Comparison of ENCODE assay signal across 18 cellular contexts in genomic region chr11:28296426-28296825, GRCh38.
DNase-seq lines count a peak whose midpoint lies in the region; ATAC-seq, FAIRE-seq and TF ChIP-seq lines count a peak whose summit lies in the region.
"Had no signal": no experiment of that assay in that cellular context is flagged by ENCODE, and none has a peak within 500 bp of the region (broad histone marks: within the 10 kb centered on the region; RNA-seq: fewer than 3 reads in every experiment).

No MANE protein-coding gene starts in this region.

- no peak overlapping the region for H3K4me3 Mint-ChIP-seq in stimulated activated naive CD8-positive, alpha-beta T cell treated with anti-CD3 and anti-CD28 coated beads, Interleukin-15, amount 100 ng/mL, for 72 hours
- H3K4me3 Mint-ChIP-seq: activated T-cell treated with anti-CD3 and anti-CD28 coated beads, Interleukin-2, amount 50 U/mL, for 4 hours; brain; memory B cell; stimulated activated naive CD8-positive, alpha-beta T cell treated with anti-CD3 and anti-CD28 coated beads, Interleukin-15, Interleukin-2, amounts not matched to agents 100 ng/mL and 50 ng/mL, for 24 hours had no signal

- in situ Hi-C loops in GM13977 (cut with MboI; ENCODE audit: low pct_unique_long_range_greater_than_20kb, low sequenced_read_pairs, unreplicated experiment) = no loop called here

- H3K9me3 Mint-ChIP-seq in stimulated activated naive CD8-positive, alpha-beta T cell treated with anti-CD3 and anti-CD28 coated beads, Interleukin-15, amount 100 ng/mL, for 72 hours = no peaks in the 10 kb centered on the region
- H3K9me3 Mint-ChIP-seq: activated T-cell treated with anti-CD3 and anti-CD28 coated beads, Interleukin-2, amount 50 U/mL, for 4 hours; memory B cell; stimulated activated naive CD8-positive, alpha-beta T cell treated with anti-CD3 and anti-CD28 coated beads, Interleukin-15, Interleukin-2, amounts not matched to agents 100 ng/mL and 50 ng/mL, for 24 hours had no signal

- FAIRE-seq in GM12891 (lab: Jason Lieb, UNC) = peak; percentile 80
- FAIRE-seq: G401.6 had no signal

- no peak overlapping the region for H3K27ac Mint-ChIP-seq in stimulated activated naive CD8-positive, alpha-beta T cell treated with anti-CD3 and anti-CD28 coated beads, Interleukin-15, amount 100 ng/mL, for 72 hours
- H3K27ac Mint-ChIP-seq: memory B cell; stimulated activated naive CD8-positive, alpha-beta T cell treated with anti-CD3 and anti-CD28 coated beads, Interleukin-15, Interleukin-2, amounts not matched to agents 100 ng/mL and 50 ng/mL, for 24 hours had no signal

- H3K4me1 Mint-ChIP-seq in stimulated activated naive CD8-positive, alpha-beta T cell treated with anti-CD3 and anti-CD28 coated beads, Interleukin-15, amount 100 ng/mL, for 72 hours = no peaks in the 10 kb centered on the region
- H3K4me1 Mint-ChIP-seq: brain, memory B cell had no signal

- ATAC-seq in GM19328 (IDR thresholded peaks at IDR 0.05; ENCODE audit: unreplicated experiment) (peak; percentile 92), HG02588 (IDR thresholded peaks at IDR 0.05; ENCODE audit: unreplicated experiment) (peak; percentile 89), HG03196 (IDR thresholded peaks at IDR 0.05; ENCODE audit: unreplicated experiment) (peak; percentile 86)
- ATAC-seq in stimulated activated naive CD8-positive, alpha-beta T cell treated with anti-CD3 and anti-CD28 coated beads, Interleukin-15, amount 100 ng/mL, for 72 hours = no peak
- ATAC-seq: activated T-cell treated with anti-CD3 and anti-CD28 coated beads, Interleukin-2, amount 50 U/mL, for 4 hours had no signal

- no peak for TF ChIP-seq POLR2A in GM12891 (IDR thresholded peaks at IDR 0.05; ENCODE audit: low read depth, low read length)

- no peak for TF ChIP-seq CTCF in GM13977 (IDR thresholded peaks at IDR 0.05; ENCODE audit: extremely low read depth, insufficient read depth, missing control alignments)

- DNase-seq in GM12891 (ENCODE audit: insufficient read length, low spot score) (no peak), LoVo (ENCODE audit: low spot score) (no peak), GM13977 (ENCODE audit: low spot score) (no peak)
- no peak for DNase-seq in stimulated activated CD4-positive, alpha-beta T cell treated with anti-CD3 and anti-CD28 coated beads, Interleukin-4, amount 100 ng/mL, for 24 hours
- no peak for DNase-seq in stimulated activated naive CD8-positive, alpha-beta T cell treated with anti-CD3 and anti-CD28 coated beads, Interleukin-15, amount 100 ng/mL, for 72 hours
- DNase-seq: activated T-cell treated with anti-CD3 and anti-CD28 coated beads, Interleukin-2, amount 50 U/mL, for 4 hours; hippocampal formation; MG63; NCI-H524; stimulated activated CD4-positive, alpha-beta T cell treated with anti-CD3 and anti-CD28 coated beads, Interleukin-1b, Interleukin-23, amount 100 ng/mL, for 48 hours; WERI-Rb-1 had no signal

- H3K27me3 Mint-ChIP-seq in stimulated activated naive CD8-positive, alpha-beta T cell treated with anti-CD3 and anti-CD28 coated beads, Interleukin-15, amount 100 ng/mL, for 72 hours = no peaks in the 10 kb centered on the region
- H3K27me3 Mint-ChIP-seq: brain; memory B cell; stimulated activated naive CD8-positive, alpha-beta T cell treated with anti-CD3 and anti-CD28 coated beads, Interleukin-15, Interleukin-2, amounts not matched to agents 100 ng/mL and 50 ng/mL, for 24 hours had no signal

TF ChIP-seq in GM12891, 5 proteins besides CTCF, POLR2A, EP300 and RAD21:
- no peak for TF ChIP-seq POLR2AphosphoS5 (IDR thresholded peaks at IDR 0.05; ENCODE audit: low read depth, low read length)
- TF ChIP-seq SPI1 (IDR thresholded peaks at IDR 0.05; ENCODE audit: low read depth, low read length) = no peak
- no peak for TF ChIP-seq POU2F2 (IDR thresholded peaks at IDR 0.05; ENCODE audit: low read depth, low read length)
- no peak for TF ChIP-seq PAX5 (IDR thresholded peaks at IDR 0.05; ENCODE audit: insufficient read depth, low read length, severe bottlenecking)
- TF ChIP-seq TAF1 (IDR thresholded peaks at IDR 0.05; ENCODE audit: low read depth, low read length) = no peak
TF ChIP-seq in GM12891: peak in this region for 0.
